Comparison of ENCODE assay signal across 1 cellular context in genomic region chr15:70017025-70017424, GRCh38.
TF ChIP-seq lines count a peak whose summit lies in the region.

No MANE protein-coding gene starts in this region.

TF ChIP-seq in GM12878, 131 proteins besides CTCF, POLR2A, EP300 and RAD21 (continued from another document):
- TF ChIP-seq, protein P1, sequence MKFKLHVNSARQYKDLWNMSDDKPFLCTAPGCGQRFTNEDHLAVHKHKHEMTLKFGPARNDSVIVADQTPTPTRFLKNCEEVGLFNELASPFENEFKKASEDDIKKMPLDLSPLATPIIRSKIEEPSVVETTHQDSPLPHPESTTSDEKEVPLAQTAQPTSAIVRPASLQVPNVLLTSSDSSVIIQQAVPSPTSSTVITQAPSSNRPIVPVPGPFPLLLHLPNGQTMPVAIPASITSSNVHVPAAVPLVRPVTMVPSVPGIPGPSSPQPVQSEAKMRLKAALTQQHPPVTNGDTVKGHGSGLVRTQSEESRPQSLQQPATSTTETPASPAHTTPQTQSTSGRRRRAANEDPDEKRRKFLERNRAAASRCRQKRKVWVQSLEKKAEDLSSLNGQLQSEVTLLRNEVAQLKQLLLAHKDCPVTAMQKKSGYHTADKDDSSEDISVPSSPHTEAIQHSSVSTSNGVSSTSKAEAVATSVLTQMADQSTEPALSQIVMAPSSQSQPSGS (IDR thresholded peaks at IDR 0.05; ENCODE audit: low read length) = no peak
- TF ChIP-seq FOS (IDR thresholded peaks at IDR 0.05; ENCODE audit: borderline replicate concordance, extremely low read depth, insufficient read length) = no peak
- TF ChIP-seq NFXL1 (IDR thresholded peaks at IDR 0.05; ENCODE audit: borderline replicate concordance) = no peak
